Comparison of ENCODE assay signal across 8 cellular contexts in the genomic region with DNA sequence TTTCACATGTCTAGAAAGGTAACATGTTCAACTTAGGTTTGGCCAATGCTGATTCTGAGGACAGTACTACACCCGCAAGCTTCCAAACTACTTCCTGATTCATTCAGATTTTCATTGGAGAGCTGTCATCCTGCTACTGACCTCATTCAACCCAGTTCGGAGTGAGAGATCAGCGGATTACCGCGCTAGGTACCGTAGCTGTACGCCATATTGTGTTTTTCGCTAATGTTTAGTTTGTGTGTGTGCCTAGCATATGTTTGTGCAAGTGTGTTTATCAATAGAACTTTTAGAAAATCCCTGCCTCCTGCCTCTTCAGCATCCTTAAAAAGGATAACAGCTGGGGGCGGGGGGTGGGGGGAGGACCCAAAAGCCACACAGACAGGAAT. TPM values are rescaled to one million over a fixed set of nuclear protein-coding genes. Genes with fewer than 3 reads are reported as not detected.
DNase-seq lines count a peak whose midpoint lies in the region; ATAC-seq and TF ChIP-seq lines count a peak whose summit lies in the region.

No MANE protein-coding gene starts in this region.

- TF ChIP-seq CTCF in GM20000 (IDR thresholded peaks at IDR 0.05; ENCODE audit: extremely low read depth, missing control alignments) (no peak), lung (IDR thresholded peaks at IDR 0.05; ENCODE audit: control extremely low read depth, extremely low read depth) (no peak)

- H3K9me3 ChIP-seq in ectodermal cell (ENCODE audit: control insufficient read depth, low read length) (no peaks in the 10 kb centered on the region), lung (ENCODE audit: control insufficient read depth in 2 of 2, insufficient read depth in 1 of 2, low read length in 1 of 2) (no peaks in the 10 kb centered on the region)

- H3K27ac Mint-ChIP-seq in activated CD4-positive, alpha-beta T cell treated with anti-CD3 and anti-CD28 coated beads, Interleukin-2, amount 10 ng/mL, durations not matched to agents 24 days and 14 days, result peak overlapping the region; percentile 95

- H3K27me3 Mint-ChIP-seq in activated CD4-positive, alpha-beta T cell treated with anti-CD3 and anti-CD28 coated beads, Interleukin-2, amount 10 ng/mL, durations not matched to agents 24 days and 14 days, result no peaks in the 10 kb centered on the region

- peak overlapping the region; percentile 92 for H3K4me3 Mint-ChIP-seq in activated CD4-positive, alpha-beta T cell treated with anti-CD3 and anti-CD28 coated beads, Interleukin-2, amount 10 ng/mL, durations not matched to agents 24 days and 14 days

- H3K36me3 ChIP-seq in ectodermal cell (ENCODE audit: control insufficient read depth, insufficient read depth, low read length), result no peaks in the 10 kb centered on the region
- H3K36me3 ChIP-seq in lung (ENCODE audit: control insufficient read depth in 2 of 2, insufficient read depth in 2 of 2, low read length in 2 of 2), result no peaks in the 10 kb centered on the region

- intact Hi-C loops in activated CD4-positive, alpha-beta T cell treated with anti-CD3 and anti-CD28 coated beads, Interleukin-2, amount 10 ng/mL, durations not matched to agents 24 days and 14 days (cut with micrococcal nuclease), result loop anchor here (2.0 to 10.0 kb wide), 4 partner anchors 45 to 1449 kb away; partner anchors contain the start of gene USF3

- ATAC-seq in lung (ENCODE audit: insufficient read depth, low FRiP score), result no peak

- H3K4me3 ChIP-seq in ectodermal cell (ENCODE audit: insufficient read depth, low read depth, low read length) (peak overlapping the region; percentile 84), lung (peak overlapping the region; percentile 61)

- peaks cover 7% of the 10 kb centered on the region for H3K4me1 ChIP-seq in ectodermal cell (ENCODE audit: control insufficient read depth, insufficient read depth, low read length)
- peaks cover 0 to 15% of the 10 kb centered on the region in 2 donors for H3K4me1 ChIP-seq in lung (ENCODE audit: control insufficient read depth in 2 of 2, insufficient read depth in 2 of 2, low read length in 2 of 2)

- DNase-seq in AG08395 (ENCODE audit: low spot score), result peak; percentile 58
- peak; percentile 35 for DNase-seq in GM20000 (ENCODE audit: low spot score)
- peak; percentile 42 for DNase-seq in NCI-H2227 treated with DMSO at 0.1 percent for 48 hours (lab: John Stamatoyannopoulos, UW)
- peak; percentile 84 for DNase-seq in activated CD4-positive, alpha-beta T cell treated with anti-CD3 and anti-CD28 coated beads, Interleukin-2, amount 10 ng/mL, durations not matched to agents 24 days and 14 days
- DNase-seq in lung (ENCODE audit: low spot score), result peak; percentile 36
- peak; percentile 1 for DNase-seq in stimulated activated CD8-positive, alpha-beta memory T cell treated with anti-CD3 and anti-CD28 coated beads, Interleukin-7, amount 100 ng/mL, for 24 hours (ENCODE audit: low read depth)
- no peak for DNase-seq in GM19240 (ENCODE audit: insufficient read length, low spot score)

- H3K9me3 Mint-ChIP-seq in activated CD4-positive, alpha-beta T cell treated with anti-CD3 and anti-CD28 coated beads, Interleukin-2, amount 10 ng/mL, durations not matched to agents 24 days and 14 days, result no peaks in the 10 kb centered on the region

- H3K27me3 ChIP-seq in ectodermal cell (ENCODE audit: control insufficient read depth, insufficient read depth, low read length, poor library complexity, severe bottlenecking), result no peaks in the 10 kb centered on the region
- H3K27me3 ChIP-seq in lung (ENCODE audit: control insufficient read depth, insufficient read depth), result no peaks in the 10 kb centered on the region

- WGBS in ectodermal cell, 2 experiments, result 3 to 6% methylated on average over 9 of the region's 9 CpGs
- 0 to 1% methylated on average over 9 of the region's 9 CpGs for WGBS in lung, 2 donors

- H3K27ac ChIP-seq in ectodermal cell (ENCODE audit: insufficient read depth, low read depth, low read length, poor library complexity, severe bottlenecking) (peak overlapping the region; percentile 88), lung (ENCODE audit: low read depth in 1 of 2, low read length in 1 of 2) (peak overlapping the region; percentile 93 to 95)

- peaks cover 20% of the 10 kb centered on the region for H3K4me1 Mint-ChIP-seq in activated CD4-positive, alpha-beta T cell treated with anti-CD3 and anti-CD28 coated beads, Interleukin-2, amount 10 ng/mL, durations not matched to agents 24 days and 14 days

- peaks cover 6% of the 10 kb centered on the region for H3K36me3 Mint-ChIP-seq in activated CD4-positive, alpha-beta T cell treated with anti-CD3 and anti-CD28 coated beads, Interleukin-2, amount 10 ng/mL, durations not matched to agents 24 days and 14 days (ENCODE audit: low read depth)

RNA-seq across cellular contexts. Expression of gene ZBTB20, which starts 1.1 kb away (rescaled TPM):
- total RNA-seq in activated CD4-positive, alpha-beta T cell treated with anti-CD3 and anti-CD28 coated beads, Interleukin-2, amount 10 ng/mL, durations not matched to agents 24 days and 14 days, result 1.6 and 2.3 TPM in 2 replicates
- polyA plus RNA-seq in ectodermal cell (2013, experiment 1 of 4), result 1.6 TPM
- 1.9 TPM for polyA plus RNA-seq in ectodermal cell (2013, experiment 2 of 4)
- polyA plus RNA-seq in ectodermal cell (2013, experiment 3 of 4), result 2.1 TPM
- 1.6 TPM for polyA plus RNA-seq in ectodermal cell (2013, experiment 4 of 4)
- total RNA-seq in lung, result 10 to 100 TPM; 52.4 to 77.1 TPM
- polyA plus RNA-seq in lung, result 1 to 10 TPM in 1 of 2 donors, under 1 TPM in 1; 0.74 to 3.3 TPM

Comparison
In these comparisons a context has a peak if more than half of its experiments do, and no peak if none do; other contexts are left out.
1. RNA of gene ZBTB20, which starts 1.1 kb away (total RNA-seq): 52.4 to 77.1 TPM in lung; 1.6 to 2.3 TPM in activated CD4-positive, alpha-beta T cell treated with anti-CD3 and anti-CD28 coated beads, Interleukin-2, amount 10 ng/mL, durations not matched to agents 24 days and 14 days; every median in the first group is over 10 times any median in the second.